In genomic region chr6:30705620-30706019, GRCh38 we compare ENCODE assay signal across 19 cellular contexts.
"Had no signal": no experiment of that assay in that cellular context is flagged by ENCODE, and none has a peak within 500 bp of the region (broad histone marks: within the 10 kb centered on the region; RNA-seq: fewer than 3 reads in every experiment).

No MANE protein-coding gene starts in this region.

- H3K9me3 ChIP-seq: esophagus squamous epithelium, ovary, suprapubic skin, transverse colon, vagina had no signal

- H3K4me3 ChIP-seq: esophagus squamous epithelium, ovary, suprapubic skin, transverse colon, vagina had no signal

- H3K36me3 ChIP-seq: ovary, transverse colon had no signal

- H3K27ac Mint-ChIP-seq: activated CD4-positive, alpha-beta memory T cell treated with anti-CD3 and anti-CD28 coated beads for 36 hours; activated CD4-positive, alpha-beta T cell treated with anti-CD3 and anti-CD28 coated beads for 36 hours; activated naive CD8-positive, alpha-beta T cell had no signal

- ATAC-seq: activated CD4-positive, alpha-beta T cell treated with anti-CD3 and anti-CD28 coated beads for 36 hours; activated T-cell treated with anti-CD3 and anti-CD28 coated beads, Interleukin-2, amount 50 U/mL, for 4 hours; stimulated activated naive CD8-positive, alpha-beta T cell treated with anti-CD3 and anti-CD28 coated beads, Interleukin-15, amount 100 ng/mL, for 72 hours had no signal

- H3K27ac ChIP-seq: esophagus squamous epithelium, ovary, suprapubic skin, transverse colon, vagina had no signal

- H3K9me3 Mint-ChIP-seq: activated CD4-positive, alpha-beta memory T cell treated with anti-CD3 and anti-CD28 coated beads for 36 hours; activated T-cell treated with anti-CD3 and anti-CD28 coated beads, Interleukin-2, amount 50 U/mL, for 4 hours; neural crest cell; stimulated activated naive CD8-positive, alpha-beta T cell treated with anti-CD3 and anti-CD28 coated beads, Interleukin-15, amount 100 ng/mL, for 72 hours had no signal

- H3K4me1 ChIP-seq: suprapubic skin, transverse colon, vagina had no signal

- H3K4me1 Mint-ChIP-seq: activated CD4-positive, alpha-beta T cell treated with anti-CD3 and anti-CD28 coated beads for 36 hours; neural crest cell had no signal

- H3K27me3 ChIP-seq: esophagus squamous epithelium, ovary, suprapubic skin, transverse colon, vagina had no signal

- H3K4me3 Mint-ChIP-seq: activated CD4-positive, alpha-beta memory T cell treated with anti-CD3 and anti-CD28 coated beads for 36 hours; activated CD4-positive, alpha-beta T cell treated with anti-CD3 and anti-CD28 coated beads for 36 hours; activated naive CD8-positive, alpha-beta T cell; activated T-cell treated with anti-CD3 and anti-CD28 coated beads, Interleukin-2, amount 50 U/mL, for 4 hours; neural crest cell; stimulated activated naive CD8-positive, alpha-beta T cell treated with anti-CD3 and anti-CD28 coated beads, Interleukin-15, amount 100 ng/mL, for 72 hours had no signal

- DNase-seq: activated CD4-positive, alpha-beta memory T cell treated with anti-CD3 and anti-CD28 coated beads for 36 hours; activated CD4-positive, alpha-beta T cell treated with anti-CD3 and anti-CD28 coated beads for 36 hours; activated gamma-delta T cell; activated T-cell treated with anti-CD3 and anti-CD28 coated beads, Interleukin-2, amount 50 U/mL, for 4 hours; dermis blood vessel endothelial cell; effector memory CD4-positive, alpha-beta T cell; esophagus squamous epithelium; hypothalamus; islet precursor cell; mammary epithelial cell; stimulated activated CD4-positive, alpha-beta T cell treated with anti-CD3 and anti-CD28 coated beads, Interleukin-2, amount 100 ng/mL, for 24 hours; stimulated activated naive CD8-positive, alpha-beta T cell treated with anti-CD3 and anti-CD28 coated beads, Interleukin-15, amount 100 ng/mL, for 72 hours; SW 1271; transverse colon had no signal

- H3K27me3 Mint-ChIP-seq: activated CD4-positive, alpha-beta memory T cell treated with anti-CD3 and anti-CD28 coated beads for 36 hours; activated CD4-positive, alpha-beta T cell treated with anti-CD3 and anti-CD28 coated beads for 36 hours; activated naive CD8-positive, alpha-beta T cell; stimulated activated naive CD8-positive, alpha-beta T cell treated with anti-CD3 and anti-CD28 coated beads, Interleukin-15, amount 100 ng/mL, for 72 hours had no signal
